Comparison of ENCODE assay signal across 12 cellular contexts in the genomic region with DNA sequence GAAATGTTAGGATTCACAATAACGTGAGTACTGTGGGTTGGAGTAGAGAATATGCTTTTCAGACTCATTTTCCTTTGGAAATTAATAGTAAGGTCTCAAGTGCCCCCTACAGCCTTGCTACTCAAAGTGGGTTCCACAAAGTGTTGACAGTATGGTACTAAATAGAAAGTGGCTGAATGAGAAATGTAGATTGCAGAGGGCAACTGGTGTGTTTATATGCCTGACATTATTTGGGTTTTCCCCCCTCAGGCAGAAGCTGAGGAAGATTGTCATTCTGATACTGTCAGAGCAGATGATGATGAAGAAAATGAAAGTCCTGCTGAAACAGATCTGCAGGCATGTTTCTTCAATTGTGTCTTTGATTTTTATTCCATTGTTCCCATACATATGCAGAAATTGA. TPM values are rescaled to one million over a fixed set of nuclear protein-coding genes. Genes with fewer than 3 reads are reported as not detected.
DNase-seq lines count a peak whose midpoint lies in the region; ATAC-seq lines count a peak whose summit lies in the region.
"Had no signal": no experiment of that assay in that cellular context is flagged by ENCODE, and none has a peak within 500 bp of the region (broad histone marks: within the 10 kb centered on the region; RNA-seq: fewer than 3 reads in every experiment).

No MANE protein-coding gene starts in this region.

- H3K27me3 Mint-ChIP-seq in activated naive CD8-positive, alpha-beta T cell treated with anti-CD3 and anti-CD28 coated beads for 36 hours = no peaks in the 10 kb centered on the region

- ATAC-seq in GM18868 (IDR thresholded peaks at IDR 0.05; ENCODE audit: unreplicated experiment) = peak; percentile 94
- ATAC-seq in HG02938 (IDR thresholded peaks at IDR 0.05; ENCODE audit: unreplicated experiment) = peak; percentile 61

- DNase-seq in ELR (ENCODE audit: low read depth) = peak; percentile 8
- DNase-seq in activated naive CD8-positive, alpha-beta T cell treated with anti-CD3 and anti-CD28 coated beads for 36 hours = peak; percentile 11
- DNase-seq in NCI-H774 (lab: John Stamatoyannopoulos, UW) = no peak
- no peak for DNase-seq in OCI-M2 (lab: John Stamatoyannopoulos, UW; ENCODE audit: unreplicated experiment)
- DNase-seq in NCI-H526 treated with DMSO at 0.1 percent for 48 hours (lab: John Stamatoyannopoulos, UW) = no peak
- no peak for DNase-seq in midbrain (lab: John Stamatoyannopoulos, UW)
- DNase-seq: DMS79, HFFc6, NCI-H2029, occipital lobe had no signal

- H3K9me3 Mint-ChIP-seq in activated naive CD8-positive, alpha-beta T cell treated with anti-CD3 and anti-CD28 coated beads for 36 hours = no peaks in the 10 kb centered on the region
- H3K9me3 Mint-ChIP-seq: HFFc6 had no signal

- peaks cover 16% of the 10 kb centered on the region for H3K36me3 Mint-ChIP-seq in activated naive CD8-positive, alpha-beta T cell treated with anti-CD3 and anti-CD28 coated beads for 36 hours

- peak overlapping the region; percentile 62 for H3K27ac Mint-ChIP-seq in activated naive CD8-positive, alpha-beta T cell treated with anti-CD3 and anti-CD28 coated beads for 36 hours
- H3K27ac Mint-ChIP-seq: HFFc6 had no signal

- H3K4me1 Mint-ChIP-seq in activated naive CD8-positive, alpha-beta T cell treated with anti-CD3 and anti-CD28 coated beads for 36 hours = peaks cover 33% of the 10 kb centered on the region

- peak overlapping the region; percentile 42 for H3K4me3 Mint-ChIP-seq in activated naive CD8-positive, alpha-beta T cell treated with anti-CD3 and anti-CD28 coated beads for 36 hours
- H3K4me3 Mint-ChIP-seq: HFFc6 had no signal

RNA-seq across cellular contexts. Expression of gene FBXO9, which starts 5.6 kb away (rescaled TPM):
- 10 to 100 TPM; 55.4 to 56.2 TPM for total RNA-seq in activated naive CD8-positive, alpha-beta T cell treated with anti-CD3 and anti-CD28 coated beads for 36 hours

RNA-seq across cellular contexts. Expression of gene CILK1, which starts 9.2 kb away (rescaled TPM):
- total RNA-seq in activated naive CD8-positive, alpha-beta T cell treated with anti-CD3 and anti-CD28 coated beads for 36 hours = 1 to 10 TPM; 6.2 to 6.4 TPM

Comparison
In these comparisons a context has a peak if more than half of its experiments do, and no peak if none do; other contexts are left out.
1. DNase-seq: peak in ELR (single experiment) and activated naive CD8-positive, alpha-beta T cell treated with anti-CD3 and anti-CD28 coated beads for 36 hours (single experiment); none in NCI-H774 (single experiment), OCI-M2 (single experiment), NCI-H526 treated with DMSO at 0.1 percent for 48 hours (single experiment) and midbrain (single experiment).